Comparison of ENCODE assay signal across 3 cellular contexts in the genomic region with DNA sequence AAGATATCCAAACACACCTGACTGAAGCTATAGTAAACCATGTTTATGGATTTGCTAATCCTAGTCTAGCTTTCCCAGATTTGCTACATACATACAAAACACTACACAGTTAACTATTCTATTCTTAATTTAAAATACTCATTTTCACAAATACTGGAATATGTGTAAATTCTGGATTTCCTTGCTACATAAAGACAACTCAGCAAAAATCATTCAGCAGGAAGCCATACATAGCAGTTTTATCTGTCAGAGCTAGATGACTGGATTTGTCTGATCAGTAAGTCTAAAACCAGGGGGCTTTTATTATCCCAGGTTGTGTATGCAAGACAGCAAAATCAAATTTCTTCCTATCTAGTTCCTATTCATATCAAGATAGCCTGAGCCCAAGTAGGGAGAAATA.
TF ChIP-seq lines count a peak whose summit lies in the region.

No MANE protein-coding gene starts in this region.

TF ChIP-seq in HepG2, 621 proteins besides CTCF, POLR2A, EP300 and RAD21:
- TF ChIP-seq, protein P1, sequence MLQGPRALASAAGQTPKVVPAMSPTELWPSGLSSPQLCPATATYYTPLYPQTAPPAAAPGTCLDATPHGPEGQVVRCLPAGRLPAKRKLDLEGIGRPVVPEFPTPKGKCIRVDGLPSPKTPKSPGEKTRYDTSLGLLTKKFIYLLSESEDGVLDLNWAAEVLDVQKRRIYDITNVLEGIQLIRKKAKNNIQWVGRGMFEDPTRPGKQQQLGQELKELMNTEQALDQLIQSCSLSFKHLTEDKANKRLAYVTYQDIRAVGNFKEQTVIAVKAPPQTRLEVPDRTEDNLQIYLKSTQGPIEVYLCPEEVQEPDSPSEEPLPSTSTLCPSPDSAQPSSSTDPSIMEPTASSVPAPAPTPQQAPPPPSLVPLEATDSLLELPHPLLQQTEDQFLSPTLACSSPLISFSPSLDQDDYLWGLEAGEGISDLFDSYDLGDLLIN (CRISPR knock-in tag; IDR thresholded peaks at IDR 0.05; ENCODE audit: borderline replicate concordance), result no peak
- TF ChIP-seq MAFK (conservative IDR thresholded peaks at IDR 0.05 in 1 of 2, IDR thresholded peaks at IDR 0.05 in 1 of 2; ENCODE audit: low read length in 2 of 2) (peak; percentile 62 to 69), MAFF (IDR thresholded peaks at IDR 0.05; ENCODE audit: low read depth, low read length) (peak; percentile 52)

TF ChIP-seq in IMR-90, 13 proteins besides CTCF, POLR2A, EP300 and RAD21:
- TF ChIP-seq MAFK (IDR thresholded peaks at IDR 0.05; ENCODE audit: low read depth, low read length) (peak; percentile 29; the same call in 1 of the 2 replicates), RCOR1 (IDR thresholded peaks at IDR 0.05; ENCODE audit: insufficient replicate concordance, low read length) (no peak)

TF ChIP-seq in K562, 482 proteins besides CTCF, POLR2A, EP300 and RAD21:
- TF ChIP-seq C11orf30 (IDR thresholded peaks at IDR 0.05; ENCODE audit: low read depth) (peak; percentile 70; the same call in 1 of the 2 replicates), SMARCA4 (IDR thresholded peaks at IDR 0.05) (no peak), ZNF316 (IDR thresholded peaks at IDR 0.05) (peak; percentile 77), MAFF (IDR thresholded peaks at IDR 0.05; ENCODE audit: low read length) (0 out of 2 replicates have a peak, but pooled peaks have one; percentile 18), MAFK (IDR thresholded peaks at IDR 0.05; ENCODE audit: low read length) (peak; percentile 5; the same call in 1 of the 2 replicates), MAFG (tag; conservative IDR thresholded peaks at IDR 0.05) (peak; percentile 37)
TF ChIP-seq in K562: peak in this region for 5.
